ENCODE assay signal across 8 cellular contexts in the genomic region with DNA sequence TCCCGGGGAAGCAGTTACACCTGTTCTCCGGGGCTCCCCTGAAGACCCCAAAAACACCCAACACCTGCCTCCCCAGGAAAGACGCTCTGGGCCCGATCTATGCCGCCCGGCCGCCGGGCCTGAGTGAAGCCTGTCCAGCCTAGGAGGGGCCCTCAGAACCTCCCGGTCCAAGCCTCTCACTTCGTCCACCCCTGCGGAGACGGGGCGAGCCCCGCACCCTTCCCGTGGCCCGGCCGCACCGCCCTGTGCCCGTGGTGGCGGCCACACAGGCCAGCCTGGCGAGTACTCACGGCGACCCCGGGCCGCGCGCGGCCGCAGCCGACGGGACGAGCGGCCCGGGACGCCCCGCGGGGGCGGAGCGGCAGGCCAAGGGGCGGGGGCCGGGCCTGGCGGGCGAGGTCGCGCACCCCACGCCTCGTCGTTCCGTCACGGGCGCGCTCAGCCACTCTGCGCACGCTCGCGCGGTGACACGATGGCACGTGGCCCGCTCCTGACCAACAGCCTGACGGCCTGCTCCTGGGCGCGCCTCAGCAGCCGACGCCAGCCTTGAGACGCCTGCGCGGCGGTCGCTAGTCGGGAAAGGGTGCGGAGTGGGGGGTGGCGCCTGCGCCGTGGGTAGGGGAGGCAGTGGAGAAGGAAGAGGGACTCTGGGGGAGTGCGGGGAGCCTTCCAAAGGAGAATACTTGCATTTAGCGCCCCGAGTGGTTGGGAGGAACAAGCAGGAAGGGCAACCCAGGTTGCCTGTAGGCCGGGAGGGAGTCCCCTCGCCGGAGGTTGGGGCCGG. TPM values are rescaled to one million over a fixed set of nuclear protein-coding genes. Genes with fewer than 3 reads are reported as not detected.
DNase-seq lines count a peak whose midpoint lies in the region; TF ChIP-seq lines count a peak whose summit lies in the region.

A gene with protein sequence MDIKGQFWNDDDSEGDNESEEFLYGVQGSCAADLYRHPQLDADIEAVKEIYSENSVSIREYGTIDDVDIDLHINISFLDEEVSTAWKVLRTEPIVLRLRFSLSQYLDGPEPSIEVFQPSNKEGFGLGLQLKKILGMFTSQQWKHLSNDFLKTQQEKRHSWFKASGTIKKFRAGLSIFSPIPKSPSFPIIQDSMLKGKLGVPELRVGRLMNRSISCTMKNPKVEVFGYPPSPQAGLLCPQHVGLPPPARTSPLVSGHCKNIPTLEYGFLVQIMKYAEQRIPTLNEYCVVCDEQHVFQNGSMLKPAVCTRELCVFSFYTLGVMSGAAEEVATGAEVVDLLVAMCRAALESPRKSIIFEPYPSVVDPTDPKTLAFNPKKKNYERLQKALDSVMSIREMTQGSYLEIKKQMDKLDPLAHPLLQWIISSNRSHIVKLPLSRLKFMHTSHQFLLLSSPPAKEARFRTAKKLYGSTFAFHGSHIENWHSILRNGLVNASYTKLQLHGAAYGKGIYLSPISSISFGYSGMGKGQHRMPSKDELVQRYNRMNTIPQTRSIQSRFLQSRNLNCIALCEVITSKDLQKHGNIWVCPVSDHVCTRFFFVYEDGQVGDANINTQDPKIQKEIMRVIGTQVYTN (minus strand): TSS at position 342 of the 784 bp plus-strand sequence. CDS start 5,077 bp downstream, outside the sequence.

- H3K36me3 Mint-ChIP-seq in activated naive CD4-positive, alpha-beta T cell treated with anti-CD3 and anti-CD28 coated beads, Interleukin-2, amount 50 U/mL, for 24 hours = peaks cover 9% of the 10 kb centered on the region

- H3K27ac ChIP-seq in SK-N-MC (peak within 1 kb of the TSS; percentile 15; the same call in 1 of the 2 replicates), temporal lobe (ENCODE audit: low read depth, low read length) (peak within 1 kb of the TSS; percentile 70)

- H3K4me1 Mint-ChIP-seq in activated naive CD4-positive, alpha-beta T cell treated with anti-CD3 and anti-CD28 coated beads, Interleukin-2, amount 50 U/mL, for 24 hours = peaks cover 40% of the 10 kb centered on the region

- H3K27me3 Mint-ChIP-seq in activated naive CD4-positive, alpha-beta T cell treated with anti-CD3 and anti-CD28 coated beads, Interleukin-2, amount 50 U/mL, for 24 hours = no peaks in the 10 kb centered on the region

- POLR2A ChIA-PET in HEK293T (lab: Yijun Ruan, JAX) = interaction anchor here (0.8 to 2.8 kb wide), 7 partner anchors 10 to 46 kb away, joined by 3 to 22 read pairs (median 4); partner anchors contain the start of gene PKM

- H3K4me3 ChIP-seq in SK-N-MC = peak within 1 kb of the TSS; percentile 91

- no peaks in the 10 kb centered on the region for H3K9me3 Mint-ChIP-seq in activated naive CD4-positive, alpha-beta T cell treated with anti-CD3 and anti-CD28 coated beads, Interleukin-2, amount 50 U/mL, for 24 hours

- CTCF ChIA-PET in HEK293T (lab: Yijun Ruan, JAX) = interaction anchor here (0.5 to 1.8 kb wide), 4 partner anchors 9 to 584 kb away, joined by 3 to 7 read pairs (median 3); no protein-coding TSS in a partner anchor

- H3K4me3 Mint-ChIP-seq in activated naive CD4-positive, alpha-beta T cell treated with anti-CD3 and anti-CD28 coated beads, Interleukin-2, amount 50 U/mL, for 24 hours = peak within 1 kb of the TSS; percentile 96

- H3K9me3 ChIP-seq in SK-N-MC (ENCODE audit: low read depth, low read length) = no peaks in the 10 kb centered on the region

- H3K27ac Mint-ChIP-seq in activated naive CD4-positive, alpha-beta T cell treated with anti-CD3 and anti-CD28 coated beads, Interleukin-2, amount 50 U/mL, for 24 hours = peak within 1 kb of the TSS; percentile 91

- H3K9ac ChIP-seq in SK-N-MC (ENCODE audit: insufficient read length) = peak within 1 kb of the TSS; percentile 88

- peaks cover 21% of the 10 kb centered on the region for H3K36me3 ChIP-seq in SK-N-MC (ENCODE audit: insufficient read depth, low read length)

- DNase-seq in GM04504 (ENCODE audit: low read depth) (peak; percentile 94), HEK293T (ENCODE audit: extremely low spot score) (peak; percentile 98), NAMALWA (ENCODE audit: low spot score) (peak; percentile 98), SK-N-MC (ENCODE audit: low read depth, low spot score) (peak; percentile 77), globus pallidus (ENCODE audit: low spot score) (peak; percentile 98), occipital lobe (lab: John Stamatoyannopoulos, UW) (peak; percentile 98)

TF ChIP-seq in HEK293T, 16 proteins besides CTCF, POLR2A, EP300 and RAD21:
- TF ChIP-seq ELF4 (IDR thresholded peaks at IDR 0.05) (no peak), FOXM1 (IDR thresholded peaks at IDR 0.05; ENCODE audit: borderline replicate concordance) (0 out of 2 replicates have a peak, but pooled peaks have one; percentile 24), NFRKB (IDR thresholded peaks at IDR 0.05) (no peak), ARNT (IDR thresholded peaks at IDR 0.05) (peak; percentile 45; the same call in 1 of the 2 replicates), FOXK2 (IDR thresholded peaks at IDR 0.05) (no peak), BHLHE40 (IDR thresholded peaks at IDR 0.05; ENCODE audit: borderline replicate concordance) (no peak), PKNOX1 (IDR thresholded peaks at IDR 0.05) (no peak), L3MBTL2 (conservative IDR thresholded peaks at IDR 0.05) (peak; percentile 98), HDGF (IDR thresholded peaks at IDR 0.05; ENCODE audit: borderline replicate concordance) (no peak), SP1 (IDR thresholded peaks at IDR 0.05) (no peak), FOXA1 (IDR thresholded peaks at IDR 0.05) (no peak), SUZ12 (IDR thresholded peaks at IDR 0.05) (no peak), LEF1 (IDR thresholded peaks at IDR 0.05; ENCODE audit: borderline replicate concordance) (no peak), TARDBP (IDR thresholded peaks at IDR 0.05) (peak; percentile 76; the same call in 1 of the 2 replicates), CTBP1 (IDR thresholded peaks at IDR 0.05; ENCODE audit: borderline replicate concordance) (no peak), ZNF384 (IDR thresholded peaks at IDR 0.05) (no peak)
TF ChIP-seq in HEK293T: peak in this region for 4.

RNA-seq across cellular contexts. Expression of the gene that starts here (rescaled TPM):
- total RNA-seq in occipital lobe (54.6 TPM), temporal lobe (60.2 TPM)

Comparison
In these comparisons a context has a peak if more than half of its experiments do, and no peak if none do; other contexts are left out.
1. Peak in every context shown above with its lines: DNase-seq, H3K4me3 ChIP-seq and H3K27ac ChIP-seq.